Comparison of ENCODE assay signal across 30 cellular contexts in the genomic region with DNA sequence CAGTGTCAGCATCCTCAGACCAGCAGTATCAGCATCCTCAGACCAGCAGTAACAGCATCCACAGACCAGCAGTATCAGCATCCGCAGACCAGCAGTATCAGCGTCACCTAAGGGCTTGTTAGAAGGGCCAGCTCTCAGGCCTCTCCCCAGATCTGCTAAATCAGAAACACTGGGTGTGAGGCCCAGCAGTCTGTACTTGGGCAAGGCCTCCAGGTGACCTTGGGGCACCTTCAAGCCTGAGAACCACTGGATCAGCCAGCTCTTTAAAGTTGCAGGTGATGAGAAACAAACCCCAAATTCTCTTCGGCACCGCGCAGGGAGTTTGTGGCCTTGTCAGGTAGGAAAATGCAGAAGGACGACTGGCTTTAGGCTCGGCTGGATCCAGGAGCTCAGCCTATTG.
"Had no signal": no experiment of that assay in that cellular context is flagged by ENCODE, and none has a peak within 500 bp of the region (broad histone marks: within the 10 kb centered on the region; RNA-seq: fewer than 3 reads in every experiment).

No MANE protein-coding gene starts in this region.

- H3K4me3 Mint-ChIP-seq: activated B cell treated with CpG ODN at 0.5 μM for 24 hours; activated CD8-positive, alpha-beta T cell treated with anti-CD3 and anti-CD28 coated beads for 36 hours; activated naive CD4-positive, alpha-beta T cell treated with anti-CD3 and anti-CD28 coated beads for 36 hours; activated naive CD4-positive, alpha-beta T cell treated with anti-CD3 and anti-CD28 coated beads, Interleukin-2, amount 50 U/mL, for 24 hours; activated naive CD8-positive, alpha-beta T cell treated with anti-CD3 and anti-CD28 coated beads for 36 hours; activated naive CD8-positive, alpha-beta T cell treated with anti-CD3 and anti-CD28 coated beads, Interleukin-2, amount 50 U/mL, for 24 hours; activated T-helper 1 cell treated with anti-CD3 and anti-CD28 coated beads, Interleukin-12 subunit alpha, Interleukin-12 subunit beta, Interleukin-2, Interleukin-4 antibody, amounts not matched to agents 30 ng/mL and 10 ng/mL and 1 ng/mL, durations not matched to agents 14 hours and 24 hours and 36 hours; effector memory CD8-positive, alpha-beta T cell; T-helper 17 cell; T-helper 2 cell treated with Interferon-gamma antibody and Interleukin-4, amounts not matched to agents 5 μg/mL and 100 μg/mL, for 36 hours had no signal

- H3K36me3 Mint-ChIP-seq: activated naive CD4-positive, alpha-beta T cell treated with anti-CD3 and anti-CD28 coated beads, Interleukin-2, amount 50 U/mL, for 24 hours; activated naive CD8-positive, alpha-beta T cell treated with anti-CD3 and anti-CD28 coated beads for 36 hours had no signal

- H3K9me3 Mint-ChIP-seq: activated CD8-positive, alpha-beta T cell treated with anti-CD3 and anti-CD28 coated beads for 36 hours; activated naive CD4-positive, alpha-beta T cell treated with anti-CD3 and anti-CD28 coated beads for 36 hours; activated naive CD4-positive, alpha-beta T cell treated with anti-CD3 and anti-CD28 coated beads, Interleukin-2, amount 50 U/mL, for 24 hours; activated naive CD8-positive, alpha-beta T cell treated with anti-CD3 and anti-CD28 coated beads for 36 hours; activated naive CD8-positive, alpha-beta T cell treated with anti-CD3 and anti-CD28 coated beads, Interleukin-2, amount 50 U/mL, for 24 hours; activated T-helper 1 cell treated with anti-CD3 and anti-CD28 coated beads, Interleukin-12 subunit alpha, Interleukin-12 subunit beta, Interleukin-2, Interleukin-4 antibody, amounts not matched to agents 30 ng/mL and 10 ng/mL and 1 ng/mL, durations not matched to agents 14 hours and 24 hours and 36 hours; T-helper 2 cell treated with Interferon-gamma antibody and Interleukin-4, amounts not matched to agents 5 μg/mL and 100 μg/mL, for 36 hours had no signal

- ATAC-seq: activated CD4-positive, CD25-positive, alpha-beta regulatory T cell treated with anti-CD3 and anti-CD28 coated beads, Interleukin-2, amount 50 U/mL, for 24 hours; activated CD8-positive, alpha-beta T cell treated with anti-CD3 and anti-CD28 coated beads for 36 hours; activated naive CD8-positive, alpha-beta T cell treated with anti-CD3 and anti-CD28 coated beads, Interleukin-2, amount 50 U/mL, for 24 hours; body of pancreas; effector memory CD8-positive, alpha-beta T cell; T-helper 17 cell had no signal

- H3K27ac ChIP-seq: adrenal gland, body of pancreas, epithelial cell of prostate, esophagus squamous epithelium, WERI-Rb-1 had no signal

- H3K4me3 ChIP-seq: adrenal gland, body of pancreas, esophagus squamous epithelium had no signal

- H3K27me3 Mint-ChIP-seq: activated B cell treated with CpG ODN at 0.5 μM for 24 hours; activated CD8-positive, alpha-beta T cell treated with anti-CD3 and anti-CD28 coated beads for 36 hours; activated naive CD8-positive, alpha-beta T cell treated with anti-CD3 and anti-CD28 coated beads, Interleukin-2, amount 50 U/mL, for 24 hours had no signal

- DNase-seq: activated B cell treated with CpG ODN at 0.5 μM for 24 hours; activated CD4-positive, alpha-beta T cell treated with anti-CD3 and anti-CD28 coated beads for 48 hours; activated CD4-positive, alpha-beta T cell treated with anti-CD3 and anti-CD28 coated beads, Interleukin-2, amount 50 U/mL, for 1 hour; activated CD4-positive, alpha-beta T cell treated with anti-CD3 and anti-CD28 coated beads, Interleukin-2, amount 50 U/mL, for 48 hours; activated CD8-positive, alpha-beta memory T cell treated with anti-CD3 and anti-CD28 coated beads for 24 hours; activated CD8-positive, alpha-beta T cell treated with anti-CD3 and anti-CD28 coated beads for 36 hours; activated effector memory CD4-positive, alpha-beta T cell treated with anti-CD3 and anti-CD28 coated beads, Interleukin-2, amount 50 U/mL, for 16 hours; activated naive CD4-positive, alpha-beta T cell treated with anti-CD3 and anti-CD28 coated beads for 36 hours; activated naive CD8-positive, alpha-beta T cell treated with anti-CD3 and anti-CD28 coated beads for 36 hours; activated naive CD8-positive, alpha-beta T cell treated with anti-CD3 and anti-CD28 coated beads, Interleukin-2, amount 50 U/mL, for 24 hours; activated T-cell treated with anti-CD3 and anti-CD28 coated beads, Interleukin-2, amount 50 U/mL, for 48 hours; adrenal gland; amygdala; aorta; body of pancreas; caudate nucleus; cortex of kidney; dermis blood vessel endothelial cell; effector CD4-positive, alpha-beta T cell; effector memory CD8-positive, alpha-beta T cell; esophagus squamous epithelium; T-helper 17 cell; T1000; WERI-Rb-1 had no signal

- H3K36me3 ChIP-seq: adrenal gland, esophagus squamous epithelium, WERI-Rb-1 had no signal

- H3K9me3 ChIP-seq: adrenal gland, body of pancreas, esophagus squamous epithelium had no signal

- H3K4me1 Mint-ChIP-seq: activated B cell treated with CpG ODN at 0.5 μM for 24 hours; activated naive CD4-positive, alpha-beta T cell treated with anti-CD3 and anti-CD28 coated beads, Interleukin-2, amount 50 U/mL, for 24 hours; activated naive CD8-positive, alpha-beta T cell treated with anti-CD3 and anti-CD28 coated beads for 36 hours; activated naive CD8-positive, alpha-beta T cell treated with anti-CD3 and anti-CD28 coated beads, Interleukin-2, amount 50 U/mL, for 24 hours; T-helper 17 cell had no signal

- H3K27ac Mint-ChIP-seq: activated B cell treated with CpG ODN at 0.5 μM for 24 hours; activated CD8-positive, alpha-beta T cell treated with anti-CD3 and anti-CD28 coated beads for 36 hours; activated naive CD4-positive, alpha-beta T cell treated with anti-CD3 and anti-CD28 coated beads for 36 hours; activated naive CD4-positive, alpha-beta T cell treated with anti-CD3 and anti-CD28 coated beads, Interleukin-2, amount 50 U/mL, for 24 hours; activated naive CD8-positive, alpha-beta T cell treated with anti-CD3 and anti-CD28 coated beads for 36 hours; activated naive CD8-positive, alpha-beta T cell treated with anti-CD3 and anti-CD28 coated beads, Interleukin-2, amount 50 U/mL, for 24 hours; activated T-helper 1 cell treated with anti-CD3 and anti-CD28 coated beads, Interleukin-12 subunit alpha, Interleukin-12 subunit beta, Interleukin-2, Interleukin-4 antibody, amounts not matched to agents 30 ng/mL and 10 ng/mL and 1 ng/mL, durations not matched to agents 14 hours and 24 hours and 36 hours; activated T-helper 2 cell treated with anti-CD3 and anti-CD28 coated beads, Interferon-gamma antibody, Interleukin-2, Interleukin-4, amounts not matched to agents 10 μg/mL and 5 μg/mL and 100 μg/mL, durations not matched to agents 14 hours and 24 hours and 36 hours; effector memory CD8-positive, alpha-beta T cell; T-helper 17 cell; T-helper 2 cell treated with Interferon-gamma antibody and Interleukin-4, amounts not matched to agents 5 μg/mL and 100 μg/mL, for 36 hours had no signal

- H3K27me3 ChIP-seq: adrenal gland, body of pancreas, esophagus squamous epithelium had no signal

- H3K4me1 ChIP-seq: adrenal gland, body of pancreas, esophagus squamous epithelium had no signal
